ENCODE assay signal across 8 cellular contexts in genomic region chr2:169823996-169824372, GRCh38. TPM values are rescaled to one million over a fixed set of nuclear protein-coding genes. Genes with fewer than 3 reads are reported as not detected.
DNase-seq lines count a peak whose midpoint lies in the region; ATAC-seq and TF ChIP-seq lines count a peak whose summit lies in the region.

No MANE protein-coding gene starts in this region.

- H3K4me1 Mint-ChIP-seq in naive thymus-derived CD8-positive, alpha-beta T cell, result peaks cover 32 to 69% (median 64%) of the 10 kb centered on the region in 4 donors

- peak overlapping the region; percentile 81 for H3K4me3 ChIP-seq in BLaER1
- peak overlapping the region; percentile 68 for H3K4me3 ChIP-seq in LNCaP clone FGC (ENCODE audit: low read depth, low read length)
- H3K4me3 ChIP-seq in colonic mucosa, result peak overlapping the region; percentile 57

- no peaks in the 10 kb centered on the region for H3K9me3 ChIP-seq in BLaER1
- H3K9me3 ChIP-seq in colonic mucosa, result no peaks in the 10 kb centered on the region

- H3K4me1 ChIP-seq in BLaER1, result peaks cover 34% of the 10 kb centered on the region
- peaks cover 11% of the 10 kb centered on the region for H3K4me1 ChIP-seq in colonic mucosa

- H3K9me3 Mint-ChIP-seq in naive thymus-derived CD8-positive, alpha-beta T cell, result no peaks in the 10 kb centered on the region

- H3K9ac ChIP-seq in BLaER1 (peak overlapping the region; percentile 88), colonic mucosa (ENCODE audit: low read depth in 2 of 2, low read length in 2 of 2) (peak overlapping the region; percentile 49 to 70)

- peaks cover 28% of the 10 kb centered on the region for H4K20me1 ChIP-seq in BLaER1

- POLR2A ChIA-PET in naive thymus-derived CD8-positive, alpha-beta T cell (lab: Charles Lee), result interaction anchor here (1.2 to 1.8 kb wide), 4 partner anchors 8 to 239 kb away, joined by 4 to 11 read pairs (median 6); partner anchors contain the start of gene SSB

- no peak for DNase-seq in LNCaP clone FGC (ENCODE audit: low read depth)
- no peak for DNase-seq in colonic mucosa
- peak in 1 of 10 donors; percentile 17 for DNase-seq in naive thymus-derived CD8-positive, alpha-beta T cell
- DNase-seq in pons (ENCODE audit: low spot score), result no peak
- DNase-seq in activated gamma-delta T cell treated with Interleukin-2 at 50 U/mL for 16 hours, result no peak

- intact Hi-C loops in colonic mucosa (cut with DNase I), result no loop called here

- no peaks in the 10 kb centered on the region for H3K27me3 Mint-ChIP-seq in naive thymus-derived CD8-positive, alpha-beta T cell

- H3K27me3 ChIP-seq in BLaER1 (no peaks in the 10 kb centered on the region), colonic mucosa (no peaks in the 10 kb centered on the region)

- peak overlapping the region; percentile 84 to 96 (median 86) for H3K27ac Mint-ChIP-seq in naive thymus-derived CD8-positive, alpha-beta T cell

- H3K4me2 ChIP-seq in BLaER1, result peak overlapping the region; percentile 91

- H3K36me3 ChIP-seq in BLaER1 (peaks cover 18% of the 10 kb centered on the region), colonic mucosa (no peaks in the 10 kb centered on the region)

- ATAC-seq in naive thymus-derived CD8-positive, alpha-beta T cell, result peak; percentile 0 to 16
- ATAC-seq in HG03159 (IDR thresholded peaks at IDR 0.05; ENCODE audit: unreplicated experiment), result no peak
- ATAC-seq in GM19463 (IDR thresholded peaks at IDR 0.05; ENCODE audit: unreplicated experiment), result no peak

- no peak for TF ChIP-seq CTCF in LNCaP clone FGC (IDR thresholded peaks at IDR 0.05; ENCODE audit: control insufficient read depth, extremely low read depth, insufficient read depth)
- TF ChIP-seq CTCF in colonic mucosa (IDR thresholded peaks at IDR 0.05), result no peak

- peak overlapping the region; percentile 82 to 97 (median 92) for H3K4me3 Mint-ChIP-seq in naive thymus-derived CD8-positive, alpha-beta T cell

- H3K27ac ChIP-seq in BLaER1 (peak overlapping the region; percentile 83), colonic mucosa (peak overlapping the region; percentile 58)

- H3K36me3 Mint-ChIP-seq in naive thymus-derived CD8-positive, alpha-beta T cell, result peaks cover 0 to 34% (median 6%) of the 10 kb centered on the region in 3 donors

RNA-seq across cellular contexts. Expression of gene METTL5, which starts 0.7 kb away (rescaled TPM):
- total RNA-seq in colonic mucosa, result 10 to 100 TPM; 39.8 to 40.9 TPM
- total RNA-seq in naive thymus-derived CD8-positive, alpha-beta T cell, result 10 to 100 TPM; 50.8 to 58.1 TPM
- 100 to 1,000 TPM; 115 to 155 (median 130) TPM for polyA plus RNA-seq in naive thymus-derived CD8-positive, alpha-beta T cell

RNA-seq across cellular contexts. Expression of gene UBR3, which starts 3.3 kb away (rescaled TPM):
- 10 to 100 TPM; 30.1 to 38.4 TPM for total RNA-seq in colonic mucosa
- total RNA-seq in naive thymus-derived CD8-positive, alpha-beta T cell, result 10 to 100 TPM; 43.3 to 43.5 TPM
- polyA plus RNA-seq in naive thymus-derived CD8-positive, alpha-beta T cell, result 10 to 100 TPM in 1 of 3 donors, 1 to 10 TPM in 2; 6.8 to 11.6 (median 7.5) TPM

RNA-seq across cellular contexts. Expression of gene SSB, which starts 25.3 kb away (rescaled TPM):
- 10 to 100 TPM; 49.5 to 83.4 TPM for total RNA-seq in colonic mucosa
- total RNA-seq in naive thymus-derived CD8-positive, alpha-beta T cell, result 100 to 1,000 TPM; 110 to 115 TPM
- polyA plus RNA-seq in naive thymus-derived CD8-positive, alpha-beta T cell, result 100 to 1,000 TPM; 124 to 153 (median 128) TPM

Comparison
In these comparisons a context has a peak if more than half of its experiments do, and no peak if none do; other contexts are left out.
1. ATAC-seq: peak in naive thymus-derived CD8-positive, alpha-beta T cell (2 of 2); none in HG03159 (single experiment) and GM19463 (single experiment).
2. Peak in every context shown above with its lines, with median percentiles within 50 percentile points of each other: H3K4me3 ChIP-seq.